ENCODE assay signal across 25 cellular contexts in genomic region chr5:84406111-84406510, GRCh38. TPM values are rescaled to one million over a fixed set of nuclear protein-coding genes. Genes with fewer than 3 reads are reported as not detected.
"Had no signal": no experiment of that assay in that cellular context is flagged by ENCODE, and none has a peak within 500 bp of the region (broad histone marks: within the 10 kb centered on the region; RNA-seq: fewer than 3 reads in every experiment).

No MANE protein-coding gene starts in this region.

- H3K4me3 Mint-ChIP-seq: natural killer cell; nephron; neural progenitor cell; stimulated activated effector memory CD8-positive, alpha-beta T cell treated with anti-CD3 and anti-CD28 coated beads, Interleukin-12 subunit alpha, Interleukin-12 subunit beta, amount 100 ng/mL, for 72 hours; stimulated activated naive B cell treated with anti-CD40 and anti-IgM and Interleukin-4, amounts not matched to agents 10 μg/mL and 1 μg/mL and 100 μg/mL, for 72 hours; stimulated activated naive CD8-positive, alpha-beta T cell treated with anti-CD3 and anti-CD28 coated beads, Interleukin-15, Interleukin-2, amounts not matched to agents 100 ng/mL and 50 ng/mL, for 24 hours; type B pancreatic cell had no signal

- H3K36me3 Mint-ChIP-seq: natural killer cell; neural progenitor cell; stimulated activated effector memory CD8-positive, alpha-beta T cell treated with anti-CD3 and anti-CD28 coated beads, Interleukin-12 subunit alpha, Interleukin-12 subunit beta, amount 100 ng/mL, for 72 hours; stimulated activated naive B cell treated with anti-CD40 and anti-IgM and Interleukin-4, amounts not matched to agents 10 μg/mL and 1 μg/mL and 100 μg/mL, for 72 hours; type B pancreatic cell had no signal

- H3K27ac Mint-ChIP-seq: natural killer cell; nephron; neural progenitor cell; progenitor cell of endocrine pancreas; stimulated activated effector memory CD8-positive, alpha-beta T cell treated with anti-CD3 and anti-CD28 coated beads, Interleukin-12 subunit alpha, Interleukin-12 subunit beta, amount 100 ng/mL, for 72 hours; stimulated activated naive B cell treated with anti-CD40 and anti-IgM and Interleukin-4, amounts not matched to agents 10 μg/mL and 1 μg/mL and 100 μg/mL, for 72 hours; stimulated activated naive CD8-positive, alpha-beta T cell treated with anti-CD3 and anti-CD28 coated beads, Interleukin-15, Interleukin-2, amounts not matched to agents 100 ng/mL and 50 ng/mL, for 24 hours; type B pancreatic cell had no signal

- DNase-seq: natural killer cell; occipital lobe; ovary; posterior cingulate gyrus; psoas muscle; right cardiac atrium; right lobe of liver; sigmoid colon; small intestine; stimulated activated CD4-positive, alpha-beta T cell treated with anti-CD3 and anti-CD28 coated beads, Interleukin-15, amount 100 ng/mL, for 24 hours; stimulated activated CD4-positive, alpha-beta T cell treated with anti-CD3 and anti-CD28 coated beads, Interleukin-2, amount 100 ng/mL, for 24 hours; stimulated activated CD4-positive, alpha-beta T cell treated with anti-CD3 and anti-CD28 coated beads, Interleukin-2, amount 100 ng/mL, for 48 hours; stimulated activated CD4-positive, alpha-beta T cell treated with anti-CD3 and anti-CD28 coated beads, Interleukin-4, amount 100 ng/mL, for 24 hours; stimulated activated naive B cell treated with anti-CD40 and anti-IgM and Interleukin-4, amounts not matched to agents 10 μg/mL and 1 μg/mL and 100 μg/mL, for 72 hours; stimulated activated naive CD4-positive, alpha-beta T cell treated with Interleukin-2 at 50 U/mL for 16 hours; stomach; thyroid gland; upper lobe of right lung; uterus had no signal

- ATAC-seq: natural killer cell; psoas muscle; right cardiac atrium; right lobe of liver; stimulated activated effector memory CD8-positive, alpha-beta T cell treated with anti-CD3 and anti-CD28 coated beads, Interleukin-12 subunit alpha, Interleukin-12 subunit beta, amount 100 ng/mL, for 72 hours; stimulated activated naive B cell treated with anti-CD40 and anti-IgM and Interleukin-4, amounts not matched to agents 10 μg/mL and 1 μg/mL and 100 μg/mL, for 72 hours; upper lobe of right lung had no signal

- H3K9me3 Mint-ChIP-seq: nephron; neural progenitor cell; stimulated activated effector memory CD8-positive, alpha-beta T cell treated with anti-CD3 and anti-CD28 coated beads, Interleukin-12 subunit alpha, Interleukin-12 subunit beta, amount 100 ng/mL, for 72 hours; stimulated activated naive B cell treated with anti-CD40 and anti-IgM and Interleukin-4, amounts not matched to agents 10 μg/mL and 1 μg/mL and 100 μg/mL, for 72 hours; stimulated activated naive CD8-positive, alpha-beta T cell treated with anti-CD3 and anti-CD28 coated beads, Interleukin-15, Interleukin-2, amounts not matched to agents 100 ng/mL and 50 ng/mL, for 24 hours; type B pancreatic cell had no signal

- H3K4me1 Mint-ChIP-seq: natural killer cell; nephron; neural progenitor cell; stimulated activated effector memory CD8-positive, alpha-beta T cell treated with anti-CD3 and anti-CD28 coated beads, Interleukin-12 subunit alpha, Interleukin-12 subunit beta, amount 100 ng/mL, for 72 hours; stimulated activated naive B cell treated with anti-CD40 and anti-IgM and Interleukin-4, amounts not matched to agents 10 μg/mL and 1 μg/mL and 100 μg/mL, for 72 hours had no signal

- H3K27me3 Mint-ChIP-seq: progenitor cell of endocrine pancreas; stimulated activated naive B cell treated with anti-CD40 and anti-IgM and Interleukin-4, amounts not matched to agents 10 μg/mL and 1 μg/mL and 100 μg/mL, for 72 hours; stimulated activated naive CD8-positive, alpha-beta T cell treated with anti-CD3 and anti-CD28 coated beads, Interleukin-15, Interleukin-2, amounts not matched to agents 100 ng/mL and 50 ng/mL, for 24 hours; type B pancreatic cell had no signal

RNA-seq across cellular contexts. Expression of gene EDIL3, which starts 21.4 kb away (rescaled TPM):
- total RNA-seq: natural killer cell had no signal
